In the genomic region with DNA sequence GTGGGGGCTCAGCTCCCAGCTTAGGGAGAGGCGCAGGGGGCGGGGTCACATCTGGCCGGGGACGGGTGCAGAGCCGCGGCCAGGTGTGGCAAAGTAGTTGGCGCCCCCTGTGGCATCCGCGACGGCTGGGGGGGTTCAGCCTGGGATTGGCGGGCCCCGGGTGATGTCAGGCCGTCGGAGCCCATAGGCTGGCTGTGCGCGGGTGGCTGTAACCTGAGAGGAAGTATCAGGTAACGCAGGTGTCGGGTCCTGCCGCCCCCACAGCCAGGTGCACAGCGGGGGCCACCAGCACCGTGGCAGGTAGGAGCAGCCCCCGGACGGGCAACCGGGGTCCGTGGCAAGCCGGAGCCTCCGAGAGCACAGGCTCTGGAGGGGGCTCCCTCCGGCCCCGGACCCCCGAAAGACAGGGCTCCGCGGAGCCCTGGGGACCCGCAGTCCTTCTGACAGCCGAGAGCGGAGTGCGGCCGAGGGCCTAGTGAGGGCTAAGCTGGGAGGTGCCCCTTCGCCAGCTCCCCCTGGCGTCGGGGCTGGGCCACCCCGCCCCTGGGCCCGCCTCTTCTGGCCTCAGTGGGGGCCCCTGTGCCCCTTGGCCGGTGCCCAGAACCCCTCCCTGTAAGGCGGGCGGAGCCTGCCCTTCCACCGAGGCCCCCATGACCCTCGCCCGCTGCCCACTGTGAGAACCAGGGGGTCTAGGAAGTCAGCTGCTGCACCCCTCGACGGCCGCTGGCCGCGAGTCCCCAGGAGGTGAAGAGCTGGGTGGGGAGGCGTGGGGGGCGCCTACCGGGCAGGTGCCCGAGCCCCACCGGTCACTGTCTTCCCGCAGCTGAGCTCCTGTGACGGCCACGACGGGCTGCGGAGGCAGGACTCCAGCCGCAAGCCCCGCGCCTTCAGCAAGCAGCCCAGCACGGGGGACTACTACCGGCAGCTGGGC, we compare ENCODE assay signal across 1 cellular context.
TF ChIP-seq lines count a peak whose summit lies in the region.

No MANE protein-coding gene starts in this region.

TF ChIP-seq in HepG2, 621 proteins besides CTCF, POLR2A, EP300 and RAD21 (continued from another document and continues in another):
- TF ChIP-seq, protein P1, sequence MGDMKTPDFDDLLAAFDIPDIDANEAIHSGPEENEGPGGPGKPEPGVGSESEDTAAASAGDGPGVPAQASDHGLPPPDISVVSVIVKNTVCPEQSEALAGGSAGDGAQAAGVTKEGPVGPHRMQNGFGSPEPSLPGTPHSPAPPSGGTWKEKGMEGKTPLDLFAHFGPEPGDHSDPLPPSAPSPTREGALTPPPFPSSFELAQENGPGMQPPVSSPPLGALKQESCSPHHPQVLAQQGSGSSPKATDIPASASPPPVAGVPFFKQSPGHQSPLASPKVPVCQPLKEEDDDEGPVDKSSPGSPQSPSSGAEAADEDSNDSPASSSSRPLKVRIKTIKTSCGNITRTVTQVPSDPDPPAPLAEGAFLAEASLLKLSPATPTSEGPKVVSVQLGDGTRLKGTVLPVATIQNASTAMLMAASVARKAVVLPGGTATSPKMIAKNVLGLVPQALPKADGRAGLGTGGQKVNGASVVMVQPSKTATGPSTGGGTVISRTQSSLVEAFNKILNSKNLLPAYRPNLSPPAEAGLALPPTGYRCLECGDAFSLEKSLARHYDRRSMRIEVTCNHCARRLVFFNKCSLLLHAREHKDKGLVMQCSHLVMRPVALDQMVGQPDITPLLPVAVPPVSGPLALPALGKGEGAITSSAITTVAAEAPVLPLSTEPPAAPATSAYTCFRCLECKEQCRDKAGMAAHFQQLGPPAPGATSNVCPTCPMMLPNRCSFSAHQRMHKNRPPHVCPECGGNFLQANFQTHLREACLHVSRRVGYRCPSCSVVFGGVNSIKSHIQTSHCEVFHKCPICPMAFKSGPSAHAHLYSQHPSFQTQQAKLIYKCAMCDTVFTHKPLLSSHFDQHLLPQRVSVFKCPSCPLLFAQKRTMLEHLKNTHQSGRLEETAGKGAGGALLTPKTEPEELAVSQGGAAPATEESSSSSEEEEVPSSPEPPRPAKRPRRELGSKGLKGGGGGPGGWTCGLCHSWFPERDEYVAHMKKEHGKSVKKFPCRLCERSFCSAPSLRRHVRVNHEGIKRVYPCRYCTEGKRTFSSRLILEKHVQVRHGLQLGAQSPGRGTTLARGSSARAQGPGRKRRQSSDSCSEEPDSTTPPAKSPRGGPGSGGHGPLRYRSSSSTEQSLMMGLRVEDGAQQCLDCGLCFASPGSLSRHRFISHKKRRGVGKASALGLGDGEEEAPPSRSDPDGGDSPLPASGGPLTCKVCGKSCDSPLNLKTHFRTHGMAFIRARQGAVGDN (CRISPR knock-in tag; IDR thresholded peaks at IDR 0.05) = peak; percentile 49
- TF ChIP-seq MXD4 (CRISPR knock-in tag; IDR thresholded peaks at IDR 0.05) = no peak; the same call in 1 of the 2 replicates
- TF ChIP-seq KAT7 (CRISPR knock-in tag; IDR thresholded peaks at IDR 0.05; ENCODE audit: borderline replicate concordance) = peak; percentile 59; the same call in 1 of the 2 replicates
- TF ChIP-seq, protein P2, sequence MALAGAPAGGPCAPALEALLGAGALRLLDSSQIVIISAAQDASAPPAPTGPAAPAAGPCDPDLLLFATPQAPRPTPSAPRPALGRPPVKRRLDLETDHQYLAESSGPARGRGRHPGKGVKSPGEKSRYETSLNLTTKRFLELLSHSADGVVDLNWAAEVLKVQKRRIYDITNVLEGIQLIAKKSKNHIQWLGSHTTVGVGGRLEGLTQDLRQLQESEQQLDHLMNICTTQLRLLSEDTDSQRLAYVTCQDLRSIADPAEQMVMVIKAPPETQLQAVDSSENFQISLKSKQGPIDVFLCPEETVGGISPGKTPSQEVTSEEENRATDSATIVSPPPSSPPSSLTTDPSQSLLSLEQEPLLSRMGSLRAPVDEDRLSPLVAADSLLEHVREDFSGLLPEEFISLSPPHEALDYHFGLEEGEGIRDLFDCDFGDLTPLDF (CRISPR knock-in tag; IDR thresholded peaks at IDR 0.05) = peak; percentile 49; the same call in 1 of the 2 replicates
- TF ChIP-seq NRL (CRISPR knock-in tag; IDR thresholded peaks at IDR 0.05; ENCODE audit: borderline replicate concordance) = no peak
- TF ChIP-seq GABPB1 (CRISPR knock-in tag; IDR thresholded peaks at IDR 0.05) = peak; percentile 63; the same call in 1 of the 2 replicates
- TF ChIP-seq ZNF761 (CRISPR knock-in tag; conservative IDR thresholded peaks at IDR 0.05) = no peak
- peak; percentile 79 for TF ChIP-seq AGO2 (optimal IDR thresholded peaks at IDR 0.05; ENCODE audit: low read depth, low read length)
- TF ChIP-seq ZSCAN21 (CRISPR knock-in tag; IDR thresholded peaks at IDR 0.05; ENCODE audit: borderline replicate concordance) = peak; percentile 43; the same call in 1 of the 2 replicates
- no peak for TF ChIP-seq MAZ (IDR thresholded peaks at IDR 0.05; ENCODE audit: borderline replicate concordance, low read depth, low read length)
- no peak; the same call in 1 of the 2 replicates for TF ChIP-seq MAZ (CRISPR knock-in tag; IDR thresholded peaks at IDR 0.05; ENCODE audit: low read depth)
- TF ChIP-seq, protein P3, sequence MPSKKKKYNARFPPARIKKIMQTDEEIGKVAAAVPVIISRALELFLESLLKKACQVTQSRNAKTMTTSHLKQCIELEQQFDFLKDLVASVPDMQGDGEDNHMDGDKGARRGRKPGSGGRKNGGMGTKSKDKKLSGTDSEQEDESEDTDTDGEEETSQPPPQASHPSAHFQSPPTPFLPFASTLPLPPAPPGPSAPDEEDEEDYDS (CRISPR knock-in tag; IDR thresholded peaks at IDR 0.05) = peak; percentile 67; the same call in 1 of the 2 replicates
- TF ChIP-seq ISX (CRISPR knock-in tag; conservative IDR thresholded peaks at IDR 0.05) = no peak
- peak; percentile 80 for TF ChIP-seq KLF12 (CRISPR knock-in tag; IDR thresholded peaks at IDR 0.05; ENCODE audit: borderline replicate concordance)
- TF ChIP-seq, protein P4, sequence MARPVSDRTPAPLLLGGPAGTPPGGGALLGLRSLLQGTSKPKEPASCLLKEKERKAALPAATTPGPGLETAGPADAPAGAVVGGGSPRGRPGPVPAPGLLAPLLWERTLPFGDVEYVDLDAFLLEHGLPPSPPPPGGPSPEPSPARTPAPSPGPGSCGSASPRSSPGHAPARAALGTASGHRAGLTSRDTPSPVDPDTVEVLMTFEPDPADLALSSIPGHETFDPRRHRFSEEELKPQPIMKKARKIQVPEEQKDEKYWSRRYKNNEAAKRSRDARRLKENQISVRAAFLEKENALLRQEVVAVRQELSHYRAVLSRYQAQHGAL (CRISPR knock-in tag; IDR thresholded peaks at IDR 0.05; ENCODE audit: not compliant biosample characterization) = no peak
- TF ChIP-seq ARHGAP35 (CRISPR knock-in tag; IDR thresholded peaks at IDR 0.05; ENCODE audit: borderline replicate concordance) = no peak
- TF ChIP-seq RAD51 (IDR thresholded peaks at IDR 0.05; ENCODE audit: borderline replicate concordance) = no peak
- no peak for TF ChIP-seq RORA (CRISPR knock-in tag; IDR thresholded peaks at IDR 0.05)
- peak; percentile 92 for TF ChIP-seq ZBTB7B (CRISPR knock-in tag; IDR thresholded peaks at IDR 0.05)
- TF ChIP-seq JDP2 (CRISPR knock-in tag; IDR thresholded peaks at IDR 0.05; ENCODE audit: borderline replicate concordance) = peak; percentile 29; the same call in 1 of the 2 replicates
- peak; percentile 72 for TF ChIP-seq AGO1 (IDR thresholded peaks at IDR 0.05; ENCODE audit: low read depth, low read length, poor library complexity, severe bottlenecking)
- peak; percentile 66 for TF ChIP-seq ZNF407 (CRISPR knock-in tag; IDR thresholded peaks at IDR 0.05; ENCODE audit: not compliant biosample characterization)
- TF ChIP-seq, protein P5, sequence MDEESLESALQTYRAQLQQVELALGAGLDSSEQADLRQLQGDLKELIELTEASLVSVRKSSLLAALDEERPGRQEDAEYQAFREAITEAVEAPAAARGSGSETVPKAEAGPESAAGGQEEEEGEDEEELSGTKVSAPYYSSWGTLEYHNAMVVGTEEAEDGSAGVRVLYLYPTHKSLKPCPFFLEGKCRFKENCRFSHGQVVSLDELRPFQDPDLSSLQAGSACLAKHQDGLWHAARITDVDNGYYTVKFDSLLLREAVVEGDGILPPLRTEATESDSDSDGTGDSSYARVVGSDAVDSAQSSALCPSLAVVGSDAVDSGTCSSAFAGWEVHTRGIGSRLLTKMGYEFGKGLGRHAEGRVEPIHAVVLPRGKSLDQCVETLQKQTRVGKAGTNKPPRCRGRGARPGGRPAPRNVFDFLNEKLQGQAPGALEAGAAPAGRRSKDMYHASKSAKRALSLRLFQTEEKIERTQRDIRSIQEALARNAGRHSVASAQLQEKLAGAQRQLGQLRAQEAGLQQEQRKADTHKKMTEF (CRISPR knock-in tag; IDR thresholded peaks at IDR 0.05) = peak; percentile 60; the same call in 1 of the 2 replicates
- no peak; the same call in 1 of the 2 replicates for TF ChIP-seq ZNF160 (CRISPR knock-in tag; IDR thresholded peaks at IDR 0.05)
- 0 out of 2 replicates have a peak, but pooled peaks have one; percentile 59 for TF ChIP-seq SNRNP70 (IDR thresholded peaks at IDR 0.05; ENCODE audit: low read depth, low read length)
- TF ChIP-seq THAP7 (CRISPR knock-in tag; IDR thresholded peaks at IDR 0.05) = no peak
- TF ChIP-seq, protein P6, sequence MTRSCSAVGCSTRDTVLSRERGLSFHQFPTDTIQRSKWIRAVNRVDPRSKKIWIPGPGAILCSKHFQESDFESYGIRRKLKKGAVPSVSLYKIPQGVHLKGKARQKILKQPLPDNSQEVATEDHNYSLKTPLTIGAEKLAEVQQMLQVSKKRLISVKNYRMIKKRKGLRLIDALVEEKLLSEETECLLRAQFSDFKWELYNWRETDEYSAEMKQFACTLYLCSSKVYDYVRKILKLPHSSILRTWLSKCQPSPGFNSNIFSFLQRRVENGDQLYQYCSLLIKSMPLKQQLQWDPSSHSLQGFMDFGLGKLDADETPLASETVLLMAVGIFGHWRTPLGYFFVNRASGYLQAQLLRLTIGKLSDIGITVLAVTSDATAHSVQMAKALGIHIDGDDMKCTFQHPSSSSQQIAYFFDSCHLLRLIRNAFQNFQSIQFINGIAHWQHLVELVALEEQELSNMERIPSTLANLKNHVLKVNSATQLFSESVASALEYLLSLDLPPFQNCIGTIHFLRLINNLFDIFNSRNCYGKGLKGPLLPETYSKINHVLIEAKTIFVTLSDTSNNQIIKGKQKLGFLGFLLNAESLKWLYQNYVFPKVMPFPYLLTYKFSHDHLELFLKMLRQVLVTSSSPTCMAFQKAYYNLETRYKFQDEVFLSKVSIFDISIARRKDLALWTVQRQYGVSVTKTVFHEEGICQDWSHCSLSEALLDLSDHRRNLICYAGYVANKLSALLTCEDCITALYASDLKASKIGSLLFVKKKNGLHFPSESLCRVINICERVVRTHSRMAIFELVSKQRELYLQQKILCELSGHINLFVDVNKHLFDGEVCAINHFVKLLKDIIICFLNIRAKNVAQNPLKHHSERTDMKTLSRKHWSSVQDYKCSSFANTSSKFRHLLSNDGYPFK (CRISPR knock-in tag; IDR thresholded peaks at IDR 0.05; ENCODE audit: borderline replicate concordance) = peak; percentile 63; the same call in 1 of the 2 replicates
- peak; percentile 76 for TF ChIP-seq POLR2G (IDR thresholded peaks at IDR 0.05; ENCODE audit: low read depth, low read length)
- no peak for TF ChIP-seq HCFC1 (IDR thresholded peaks at IDR 0.05; ENCODE audit: low read depth, low read length)
- peak; percentile 59 for TF ChIP-seq KAT8 (CRISPR knock-in tag; IDR thresholded peaks at IDR 0.05)
- peak; percentile 52 for TF ChIP-seq HNRNPLL (IDR thresholded peaks at IDR 0.05; ENCODE audit: low read depth, low read length, poor library complexity, severe bottlenecking)
- peak; percentile 69; the same call in 1 of the 2 replicates for TF ChIP-seq ZNF20 (CRISPR knock-in tag; IDR thresholded peaks at IDR 0.05)
- TF ChIP-seq RXRB (CRISPR knock-in tag; IDR thresholded peaks at IDR 0.05; ENCODE audit: borderline replicate concordance) = peak; percentile 62
